Comparison of ENCODE assay signal across 41 cellular contexts in genomic region chr4:72290737-72291136, GRCh38.
"Had no signal": no experiment of that assay in that cellular context is flagged by ENCODE, and none has a peak within 500 bp of the region (broad histone marks: within the 10 kb centered on the region; RNA-seq: fewer than 3 reads in every experiment).

No MANE protein-coding gene starts in this region.

- FAIRE-seq: astrocyte, bronchial epithelial cell had no signal

- H3K36me3 Mint-ChIP-seq: activated naive CD4-positive, alpha-beta T cell treated with anti-CD3 and anti-CD28 coated beads, Interleukin-2, amount 10 ng/mL, durations not matched to agents 7 days and 5 days; activated naive CD4-positive, alpha-beta T cell treated with anti-CD3 and anti-CD28 coated beads, Interleukin-2, amount 50 U/mL, for 24 hours; activated naive CD4-positive, alpha-beta T cell treated with anti-CD3 and anti-CD28 coated beads, Interleukin-2, amount 50 U/mL, for 72 hours; activated naive CD8-positive, alpha-beta T cell; activated naive CD8-positive, alpha-beta T cell treated with anti-CD3 and anti-CD28 coated beads for 36 hours; activated naive CD8-positive, alpha-beta T cell treated with anti-CD3 and anti-CD28 coated beads, Interleukin-2, amount 10 ng/mL, durations not matched to agents 7 days and 5 days; brain had no signal

- H3K9me3 ChIP-seq: adrenal gland, ascending aorta, body of pancreas, breast epithelium had no signal

- H3K9me3 Mint-ChIP-seq: activated naive CD4-positive, alpha-beta T cell treated with anti-CD3 and anti-CD28 coated beads for 36 hours; activated naive CD4-positive, alpha-beta T cell treated with anti-CD3 and anti-CD28 coated beads, Interleukin-2, amount 10 ng/mL, durations not matched to agents 7 days and 5 days; activated naive CD4-positive, alpha-beta T cell treated with anti-CD3 and anti-CD28 coated beads, Interleukin-2, amount 50 U/mL, for 24 hours; activated naive CD4-positive, alpha-beta T cell treated with anti-CD3 and anti-CD28 coated beads, Interleukin-2, amount 50 U/mL, for 72 hours; activated naive CD8-positive, alpha-beta T cell treated with anti-CD3 and anti-CD28 coated beads for 36 hours; activated naive CD8-positive, alpha-beta T cell treated with anti-CD3 and anti-CD28 coated beads, Interleukin-2, amount 10 ng/mL, durations not matched to agents 7 days and 5 days; activated naive CD8-positive, alpha-beta T cell treated with anti-CD3 and anti-CD28 coated beads, Interleukin-2, amount 50 U/mL, for 24 hours; activated T-cell treated with anti-CD3 and anti-CD28 coated beads, Interleukin-2, amount 50 U/mL, for 24 hours; activated T-cell treated with anti-CD3 and anti-CD28 coated beads, Interleukin-2, amount 50 U/mL, for 4 hours; activated T-cell treated with anti-CD3 and anti-CD28 coated beads, Interleukin-2, amount 50 U/mL, for 72 hours; activated T-helper 1 cell treated with anti-CD3 and anti-CD28 coated beads, Interleukin-12 subunit alpha, Interleukin-12 subunit beta, Interleukin-2, Interleukin-4 antibody, amounts not matched to agents 30 ng/mL and 10 ng/mL and 1 ng/mL, durations not matched to agents 14 hours and 24 hours and 36 hours; activated T-helper 17 cell treated with anti-CD3 and anti-CD28 coated beads, Interleukin-2, amount 50 U/mL, for 72 hours; activated T-helper 2 cell treated with anti-CD3 and anti-CD28 coated beads, Interferon-gamma antibody, Interleukin-2, Interleukin-4, amounts not matched to agents 10 μg/mL and 5 μg/mL and 100 μg/mL, durations not matched to agents 14 hours and 24 hours and 36 hours; central memory CD8-positive, alpha-beta T cell had no signal

- H3K27ac Mint-ChIP-seq: activated naive CD4-positive, alpha-beta T cell treated with anti-CD3 and anti-CD28 coated beads for 36 hours; activated naive CD4-positive, alpha-beta T cell treated with anti-CD3 and anti-CD28 coated beads, Interleukin-2, amount 10 ng/mL, durations not matched to agents 7 days and 5 days; activated naive CD4-positive, alpha-beta T cell treated with anti-CD3 and anti-CD28 coated beads, Interleukin-2, amount 50 U/mL, for 24 hours; activated naive CD4-positive, alpha-beta T cell treated with anti-CD3 and anti-CD28 coated beads, Interleukin-2, amount 50 U/mL, for 72 hours; activated naive CD8-positive, alpha-beta T cell; activated naive CD8-positive, alpha-beta T cell treated with anti-CD3 and anti-CD28 coated beads for 36 hours; activated naive CD8-positive, alpha-beta T cell treated with anti-CD3 and anti-CD28 coated beads, Interleukin-2, amount 10 ng/mL, durations not matched to agents 7 days and 5 days; activated naive CD8-positive, alpha-beta T cell treated with anti-CD3 and anti-CD28 coated beads, Interleukin-2, amount 50 U/mL, for 24 hours; activated T-cell treated with anti-CD3 and anti-CD28 coated beads, Interleukin-2, amount 50 U/mL, for 24 hours; activated T-cell treated with anti-CD3 and anti-CD28 coated beads, Interleukin-2, amount 50 U/mL, for 72 hours; activated T-helper 1 cell treated with anti-CD3 and anti-CD28 coated beads, Interleukin-12 subunit alpha, Interleukin-12 subunit beta, Interleukin-2, Interleukin-4 antibody, amounts not matched to agents 30 ng/mL and 10 ng/mL and 1 ng/mL, durations not matched to agents 14 hours and 24 hours and 36 hours; activated T-helper 17 cell treated with anti-CD3 and anti-CD28 coated beads, Interleukin-2, amount 50 U/mL, for 72 hours; activated T-helper 2 cell treated with anti-CD3 and anti-CD28 coated beads, Interferon-gamma antibody, Interleukin-2, Interleukin-4, amounts not matched to agents 10 μg/mL and 5 μg/mL and 100 μg/mL, durations not matched to agents 14 hours and 24 hours and 36 hours; brain had no signal

- DNase-seq: activated effector memory CD4-positive, alpha-beta T cell treated with anti-CD3 and anti-CD28 coated beads, Interleukin-2, amount 50 U/mL, for 16 hours; activated effector memory CD4-positive, alpha-beta T cell treated with Interleukin-2 at 50 U/mL for 16 hours; activated gamma-delta T cell; activated gamma-delta T cell treated with Interleukin-2 at 50 U/mL for 16 hours; activated naive CD4-positive, alpha-beta T cell; activated naive CD4-positive, alpha-beta T cell treated with anti-CD3 and anti-CD28 coated beads for 36 hours; activated naive CD4-positive, alpha-beta T cell treated with anti-CD3 and anti-CD28 coated beads, Interleukin-2, amount 10 ng/mL, durations not matched to agents 7 days and 5 days; activated naive CD4-positive, alpha-beta T cell treated with anti-CD3 and anti-CD28 coated beads, Interleukin-2, amount 50 U/mL, for 16 hours; activated naive CD4-positive, alpha-beta T cell treated with Interleukin-2 at 50 U/mL for 16 hours; activated naive CD8-positive, alpha-beta T cell treated with anti-CD3 and anti-CD28 coated beads for 36 hours; activated naive CD8-positive, alpha-beta T cell treated with anti-CD3 and anti-CD28 coated beads, Interleukin-2, amount 10 ng/mL, durations not matched to agents 7 days and 5 days; activated naive CD8-positive, alpha-beta T cell treated with anti-CD3 and anti-CD28 coated beads, Interleukin-2, amount 50 U/mL, for 24 hours; activated T-cell treated with anti-CD3 and anti-CD28 coated beads for 4 hours; activated T-cell treated with anti-CD3 and anti-CD28 coated beads, Interleukin-2, amount 50 U/mL, for 1 hour; activated T-cell treated with anti-CD3 and anti-CD28 coated beads, Interleukin-2, amount 50 U/mL, for 24 hours; activated T-cell treated with anti-CD3 and anti-CD28 coated beads, Interleukin-2, amount 50 U/mL, for 4 hours; activated T-cell treated with anti-CD3 and anti-CD28 coated beads, Interleukin-2, amount 50 U/mL, for 48 hours; activated T-cell treated with anti-CD3 and anti-CD28 coated beads, Interleukin-2, amount 50 U/mL, for 72 hours; adrenal gland; amniotic stem cell; amygdala; anterior cingulate cortex; aorta; body of pancreas; brain microvascular endothelial cell; caudate nucleus; central memory CD4-positive, alpha-beta T cell; cerebellar nuclear complex had no signal

- H3K4me3 ChIP-seq: adrenal gland, ascending aorta, body of pancreas, breast epithelium, cardiac muscle cell had no signal

- ATAC-seq: activated naive CD4-positive, alpha-beta T cell treated with anti-CD3 and anti-CD28 coated beads, Interleukin-2, amount 50 U/mL, for 72 hours; activated naive CD8-positive, alpha-beta T cell treated with anti-CD3 and anti-CD28 coated beads, Interleukin-2, amount 50 U/mL, for 24 hours; activated T-cell treated with anti-CD3 and anti-CD28 coated beads, Interleukin-2, amount 50 U/mL, for 4 hours; activated T-cell treated with anti-CD3 and anti-CD28 coated beads, Interleukin-2, amount 50 U/mL, for 72 hours; activated T-helper 17 cell treated with anti-CD3 and anti-CD28 coated beads, Interleukin-2, amount 50 U/mL, for 72 hours; body of pancreas had no signal

- H3K27ac ChIP-seq: adrenal gland, ascending aorta, body of pancreas, brain microvascular endothelial cell, breast epithelium, cardiac muscle cell had no signal

- H3K4me1 Mint-ChIP-seq: activated naive CD4-positive, alpha-beta T cell treated with anti-CD3 and anti-CD28 coated beads, Interleukin-2, amount 10 ng/mL, durations not matched to agents 7 days and 5 days; activated naive CD4-positive, alpha-beta T cell treated with anti-CD3 and anti-CD28 coated beads, Interleukin-2, amount 50 U/mL, for 24 hours; activated naive CD8-positive, alpha-beta T cell treated with anti-CD3 and anti-CD28 coated beads for 36 hours; activated naive CD8-positive, alpha-beta T cell treated with anti-CD3 and anti-CD28 coated beads, Interleukin-2, amount 10 ng/mL, durations not matched to agents 7 days and 5 days; activated naive CD8-positive, alpha-beta T cell treated with anti-CD3 and anti-CD28 coated beads, Interleukin-2, amount 50 U/mL, for 24 hours; activated T-helper 17 cell treated with anti-CD3 and anti-CD28 coated beads, Interleukin-2, amount 50 U/mL, for 72 hours; brain; central memory CD8-positive, alpha-beta T cell had no signal

- H3K27me3 ChIP-seq: adrenal gland, ascending aorta, body of pancreas, brain microvascular endothelial cell, breast epithelium, cardiac muscle cell had no signal

- H3K4me3 Mint-ChIP-seq: activated naive CD4-positive, alpha-beta T cell treated with anti-CD3 and anti-CD28 coated beads for 36 hours; activated naive CD4-positive, alpha-beta T cell treated with anti-CD3 and anti-CD28 coated beads, Interleukin-2, amount 10 ng/mL, durations not matched to agents 7 days and 5 days; activated naive CD4-positive, alpha-beta T cell treated with anti-CD3 and anti-CD28 coated beads, Interleukin-2, amount 50 U/mL, for 24 hours; activated naive CD8-positive, alpha-beta T cell; activated naive CD8-positive, alpha-beta T cell treated with anti-CD3 and anti-CD28 coated beads for 36 hours; activated naive CD8-positive, alpha-beta T cell treated with anti-CD3 and anti-CD28 coated beads, Interleukin-2, amount 10 ng/mL, durations not matched to agents 7 days and 5 days; activated naive CD8-positive, alpha-beta T cell treated with anti-CD3 and anti-CD28 coated beads, Interleukin-2, amount 50 U/mL, for 24 hours; activated T-cell treated with anti-CD3 and anti-CD28 coated beads, Interleukin-2, amount 50 U/mL, for 24 hours; activated T-cell treated with anti-CD3 and anti-CD28 coated beads, Interleukin-2, amount 50 U/mL, for 4 hours; activated T-cell treated with anti-CD3 and anti-CD28 coated beads, Interleukin-2, amount 50 U/mL, for 72 hours; activated T-helper 1 cell treated with anti-CD3 and anti-CD28 coated beads, Interleukin-12 subunit alpha, Interleukin-12 subunit beta, Interleukin-2, Interleukin-4 antibody, amounts not matched to agents 30 ng/mL and 10 ng/mL and 1 ng/mL, durations not matched to agents 14 hours and 24 hours and 36 hours; activated T-helper 17 cell treated with anti-CD3 and anti-CD28 coated beads, Interleukin-2, amount 50 U/mL, for 72 hours; brain; central memory CD8-positive, alpha-beta T cell had no signal

- H3K36me3 ChIP-seq: adrenal gland, ascending aorta, brain microvascular endothelial cell, breast epithelium, cardiac muscle cell had no signal

- H3K4me1 ChIP-seq: adrenal gland, ascending aorta, breast epithelium had no signal
